Comparison of ENCODE assay signal across 8 cellular contexts in the genomic region with DNA sequence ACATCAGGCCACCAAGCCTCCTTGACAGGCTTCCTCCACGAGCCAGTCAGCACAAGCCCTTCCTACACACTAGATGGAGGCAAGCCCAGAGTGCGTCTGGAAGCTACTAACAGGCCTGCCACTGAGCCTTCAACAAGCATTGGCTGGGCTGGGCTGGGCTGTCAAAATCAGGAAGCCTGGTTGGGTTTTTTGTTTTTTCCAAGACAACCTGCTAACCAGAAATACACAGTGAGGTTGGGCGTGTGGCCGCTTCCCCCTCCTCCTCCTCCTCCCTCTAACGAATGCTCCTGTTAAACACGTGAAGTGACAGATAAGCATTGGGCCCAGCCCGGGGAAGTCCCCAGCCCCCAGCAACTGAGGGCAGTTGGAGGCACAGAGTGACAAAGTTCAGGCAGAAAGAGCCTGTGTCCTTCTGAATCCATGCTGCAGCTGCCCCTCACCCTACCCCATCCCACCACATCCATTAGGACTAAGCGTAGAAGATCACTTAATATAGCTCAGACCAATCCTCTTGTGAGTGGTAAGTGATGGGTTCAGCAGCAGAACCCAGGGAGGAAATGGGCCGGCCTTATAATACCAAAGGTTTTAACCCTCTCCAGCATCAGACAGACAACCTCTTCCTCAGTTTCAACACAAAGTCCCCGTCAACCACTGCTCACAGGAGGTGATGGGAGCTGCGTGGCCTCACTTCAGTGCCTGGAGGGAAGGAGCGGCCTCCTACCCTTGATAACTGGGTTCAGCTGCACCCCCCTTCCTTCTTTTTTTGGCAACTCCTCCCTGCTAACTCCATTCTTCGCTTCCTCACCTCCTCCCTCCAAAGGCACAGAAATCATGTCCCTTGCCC. TPM values are rescaled to one million over a fixed set of nuclear protein-coding genes. Genes with fewer than 3 reads are reported as not detected.
DNase-seq lines count a peak whose midpoint lies in the region; FAIRE-seq and TF ChIP-seq lines count a peak whose summit lies in the region.

No MANE protein-coding gene starts in this region.

- no peak for FAIRE-seq in D721Med (lab: Jason Lieb, UNC)

- H3K79me2 ChIP-seq in DOHH2 (ENCODE audit: control insufficient read depth, low read length): peaks cover 60% of the 10 kb centered on the region
- H3K79me2 ChIP-seq in fibroblast of lung (ENCODE audit: control insufficient read depth, insufficient read depth, low read length): no peaks in the 10 kb centered on the region

- WGBS in neuronal stem cell (ENCODE audit: extremely low coverage in 2 of 2, insufficient read length in 2 of 2, insufficient replicate concordance in 1 of 2), 2 donors: no CpG with 5 or more reads among the region's 13 CpGs

- no peaks in the 10 kb centered on the region for H3K79me1 ChIP-seq in neuronal stem cell (ENCODE audit: low read depth, low read length)

- no peak overlapping the region for H4K91ac ChIP-seq in neuronal stem cell (ENCODE audit: low read depth, low read length, poor library complexity)

- H3F3A ChIP-seq in DOHH2 (ENCODE audit: control insufficient read depth, insufficient read depth): no peaks in the 10 kb centered on the region

- H3K23ac ChIP-seq in neuronal stem cell (ENCODE audit: low read depth, low read length, poor library complexity): peak overlapping the region; percentile 63

- no peak overlapping the region for H2AFZ ChIP-seq in fibroblast of lung (ENCODE audit: low read length)
- H2AFZ ChIP-seq in neuronal stem cell (ENCODE audit: low read length): peak overlapping the region; percentile 70

- H3K27ac ChIP-seq in DOHH2 (ENCODE audit: low read depth, low read length) (peak overlapping the region; percentile 71), fibroblast of lung (ENCODE audit: insufficient read depth, low read length) (no peak overlapping the region), neuronal stem cell (replicated peaks; ENCODE audit: low read length) (peak overlapping the region; percentile 12), subcutaneous abdominal adipose tissue (ENCODE audit: low read depth, low read length) (peak overlapping the region; percentile 38)

- H4K20me1 ChIP-seq in DOHH2 (ENCODE audit: control insufficient read depth, insufficient read depth, low read depth, low read length) (no peaks in the 10 kb centered on the region), fibroblast of lung (ENCODE audit: control insufficient read depth, extremely low read depth, insufficient read depth, low read length) (no peaks in the 10 kb centered on the region)

- DNase-seq in H7: peak; percentile 48
- peak; percentile 17 for DNase-seq in NCI-H345 treated with DMSO at 0.1 percent for 48 hours (lab: John Stamatoyannopoulos, UW; ENCODE audit: unreplicated experiment)
- peak; percentile 57 for DNase-seq in activated T-cell treated with anti-CD3 and anti-CD28 coated beads for 1 hour (ENCODE audit: low read depth)
- peak; percentile 43 to 63 for DNase-seq in fibroblast of lung (ENCODE audit: low read depth in 2 of 2)
- DNase-seq in neuronal stem cell (ENCODE audit: low spot score): no peak
- no peak for DNase-seq in D721Med (ENCODE audit: insufficient read length, low spot score)

- TF ChIP-seq CTCF in DOHH2 (IDR thresholded peaks at IDR 0.05; ENCODE audit: low read depth, low read length, poor library complexity, severe bottlenecking): no peak
- no peak for TF ChIP-seq CTCF in fibroblast of lung (conservative IDR thresholded peaks at IDR 0.05 in 1 of 2, IDR thresholded peaks at IDR 0.05 in 1 of 2; ENCODE audit: low read depth in 1 of 2, low read length in 2 of 2)
- TF ChIP-seq CTCF in D721Med (IDR thresholded peaks at IDR 0.05; ENCODE audit: insufficient read depth, missing control alignments): no peak

- H3K9ac ChIP-seq in fibroblast of lung (ENCODE audit: insufficient read depth, low read length): no peak overlapping the region
- H3K9ac ChIP-seq in neuronal stem cell (ENCODE audit: low read depth, low read length, poor library complexity): no peak overlapping the region
- peak overlapping the region in 3 of 5 donors; percentile 17 to 66 (median 21) for H3K9ac ChIP-seq in subcutaneous abdominal adipose tissue (ENCODE audit: low read length in 5 of 5)

- H3K9me3 ChIP-seq in DOHH2 (ENCODE audit: control insufficient read depth, insufficient read depth, low read length): no peaks in the 10 kb centered on the region
- no peaks in the 10 kb centered on the region for H3K9me3 ChIP-seq in fibroblast of lung (ENCODE audit: control insufficient read depth, insufficient read depth, low read depth, low read length)
- peaks cover 0 to 8% of the 10 kb centered on the region in 2 donors for H3K9me3 ChIP-seq in neuronal stem cell (replicated peaks in 1 of 2; ENCODE audit: control insufficient read depth in 2 of 2, insufficient read depth in 1 of 2, low read depth in 1 of 2, low read length in 2 of 2)
- peaks cover 0 to 3% (median 0%) of the 10 kb centered on the region in 5 donors for H3K9me3 ChIP-seq in subcutaneous abdominal adipose tissue (ENCODE audit: control insufficient read depth in 5 of 5, low read length in 5 of 5)

- peak overlapping the region; percentile 44 for H3K18ac ChIP-seq in neuronal stem cell (ENCODE audit: low read length)

- H4K8ac ChIP-seq in neuronal stem cell (ENCODE audit: low read depth, low read length): no peak overlapping the region

- H3K14ac ChIP-seq in neuronal stem cell (ENCODE audit: low read length): no peak overlapping the region

- H3K4ac ChIP-seq in neuronal stem cell (ENCODE audit: low read length): no peak overlapping the region

- no peak overlapping the region for H2BK120ac ChIP-seq in neuronal stem cell (ENCODE audit: low read depth, low read length)

- peak overlapping the region; percentile 63 for H2BK5ac ChIP-seq in neuronal stem cell (ENCODE audit: low read length)

- peak overlapping the region; percentile 41 for H2BK15ac ChIP-seq in neuronal stem cell (ENCODE audit: low read length)

- H3K4me2 ChIP-seq in DOHH2 (ENCODE audit: low read length) (peak overlapping the region; percentile 89), fibroblast of lung (ENCODE audit: extremely low read depth, insufficient read depth, low read length) (no peak overlapping the region), neuronal stem cell (ENCODE audit: insufficient read depth, low read length, poor library complexity, severe bottlenecking) (peak overlapping the region; percentile 67)

- H3K4me1 ChIP-seq in DOHH2 (ENCODE audit: control insufficient read depth, low read length): peaks cover 63% of the 10 kb centered on the region
- no peaks in the 10 kb centered on the region for H3K4me1 ChIP-seq in fibroblast of lung (ENCODE audit: control insufficient read depth, extremely low read depth, insufficient read depth, low read length)
- peaks cover 11 to 15% of the 10 kb centered on the region in 2 donors for H3K4me1 ChIP-seq in neuronal stem cell (ENCODE audit: control insufficient read depth in 2 of 2, insufficient read depth in 1 of 2, low read depth in 1 of 2, low read length in 2 of 2)
- H3K4me1 ChIP-seq in subcutaneous abdominal adipose tissue (ENCODE audit: control insufficient read depth in 5 of 5, insufficient read depth in 5 of 5, low read length in 5 of 5): peaks cover 0 to 34% (median 18%) of the 10 kb centered on the region in 5 donors

- H3K36me3 ChIP-seq in DOHH2 (ENCODE audit: control insufficient read depth, low read length): peaks cover 40% of the 10 kb centered on the region
- H3K36me3 ChIP-seq in H7 (replicated peaks; ENCODE audit: control insufficient read depth, insufficient read depth, low read length): no peaks in the 10 kb centered on the region
- H3K36me3 ChIP-seq in fibroblast of lung (ENCODE audit: control insufficient read depth, insufficient read depth, low read length): no peaks in the 10 kb centered on the region
- no peaks in the 10 kb centered on the region for H3K36me3 ChIP-seq in neuronal stem cell (replicated peaks in 1 of 2; ENCODE audit: control insufficient read depth in 2 of 2, insufficient read depth in 2 of 2, low read length in 2 of 2)
- H3K36me3 ChIP-seq in subcutaneous abdominal adipose tissue (ENCODE audit: control insufficient read depth in 5 of 5, insufficient read depth in 5 of 5, low read length in 5 of 5): no peaks in the 10 kb centered on the region

- no peak overlapping the region for H2BK12ac ChIP-seq in neuronal stem cell (ENCODE audit: low read length)

- H3K9me2 ChIP-seq in DOHH2 (replicated peaks; ENCODE audit: control insufficient read depth, low read length): no peaks in the 10 kb centered on the region

- H3K4me3 ChIP-seq in DOHH2 (ENCODE audit: low read length): peak overlapping the region; percentile 94
- H3K4me3 ChIP-seq in H7 (ENCODE audit: insufficient read depth, low read depth, low read length): no peak overlapping the region
- no peak overlapping the region for H3K4me3 ChIP-seq in fibroblast of lung (replicated peaks in 1 of 4; ENCODE audit: control extremely low read depth in 1 of 4, insufficient read depth in 1 of 4, low read depth in 3 of 4, low read length in 4 of 4)
- H3K4me3 ChIP-seq in neuronal stem cell (ENCODE audit: low read length in 2 of 2): no peak overlapping the region
- peak overlapping the region in 4 of 5 donors; percentile 45 to 61 (median 50) for H3K4me3 ChIP-seq in subcutaneous abdominal adipose tissue (ENCODE audit: low read depth in 1 of 5, low read length in 5 of 5)

- peak overlapping the region; percentile 68 for H2AK5ac ChIP-seq in neuronal stem cell (ENCODE audit: low read depth, low read length)

- H3K27me3 ChIP-seq in DOHH2 (ENCODE audit: control insufficient read depth, low read length): peaks cover 2% of the 10 kb centered on the region
- H3K27me3 ChIP-seq in H7 (ENCODE audit: control insufficient read depth, insufficient read depth, low read length): peaks cover 18% of the 10 kb centered on the region
- peaks cover 10% of the 10 kb centered on the region for H3K27me3 ChIP-seq in fibroblast of lung (ENCODE audit: control insufficient read depth, insufficient read depth, low read length)
- H3K27me3 ChIP-seq in neuronal stem cell (ENCODE audit: control insufficient read depth in 3 of 3, insufficient read depth in 3 of 3, low read depth in 1 of 3, low read length in 3 of 3): peaks cover 0 to 17% (median 17%) of the 10 kb centered on the region in 3 experiments
- H3K27me3 ChIP-seq in subcutaneous abdominal adipose tissue (ENCODE audit: control insufficient read depth in 5 of 5, insufficient read depth in 4 of 5, low read length in 5 of 5): peaks cover 3 to 16% (median 6%) of the 10 kb centered on the region in 5 donors

RNA-seq across cellular contexts. Expression of a gene that starts 1.1 kb away (rescaled TPM):
- 0.28 and 0.48 TPM in 2 replicates for total RNA-seq in H7 (2014; rRNA removed; shearing (Covaris generic))
- under 0.01 and 0.50 TPM in 2 replicates for total RNA-seq in fibroblast of lung
- polyA plus RNA-seq in fibroblast of lung: 0.11 and 1.2 TPM in 2 replicates
- 0.24 and 2.2 TPM in 2 replicates for polyA plus RNA-seq in fibroblast of lung (2012)
- polyA minus RNA-seq in fibroblast of lung (ENCODE audit: low replicate concordance): 0.26 and 2.8 TPM in 2 replicates
- polyA plus RNA-seq in neuronal stem cell (2013, experiment 1 of 2): 0.67 TPM
- polyA plus RNA-seq in neuronal stem cell (2013, experiment 2 of 2): 0.76 TPM

Comparison
In these comparisons a context has a peak if more than half of its experiments do, and no peak if none do; other contexts are left out.
1. H3K4me3 ChIP-seq: peak in DOHH2 (single experiment) and subcutaneous abdominal adipose tissue (4 of 5); none in H7 (single experiment), fibroblast of lung (0 of 4) and neuronal stem cell (0 of 2).
2. DNase-seq: peak in H7 (single experiment), NCI-H345 treated with DMSO at 0.1 percent for 48 hours (single experiment), activated T-cell treated with anti-CD3 and anti-CD28 coated beads for 1 hour (single experiment) and fibroblast of lung (2 of 2); none in neuronal stem cell (single experiment) and D721Med (single experiment).
3. H3K9ac ChIP-seq: peak in subcutaneous abdominal adipose tissue (3 of 5); none in fibroblast of lung (single experiment) and neuronal stem cell (single experiment).